17 cellular contexts compared by ENCODE assay signal in the genomic region with DNA sequence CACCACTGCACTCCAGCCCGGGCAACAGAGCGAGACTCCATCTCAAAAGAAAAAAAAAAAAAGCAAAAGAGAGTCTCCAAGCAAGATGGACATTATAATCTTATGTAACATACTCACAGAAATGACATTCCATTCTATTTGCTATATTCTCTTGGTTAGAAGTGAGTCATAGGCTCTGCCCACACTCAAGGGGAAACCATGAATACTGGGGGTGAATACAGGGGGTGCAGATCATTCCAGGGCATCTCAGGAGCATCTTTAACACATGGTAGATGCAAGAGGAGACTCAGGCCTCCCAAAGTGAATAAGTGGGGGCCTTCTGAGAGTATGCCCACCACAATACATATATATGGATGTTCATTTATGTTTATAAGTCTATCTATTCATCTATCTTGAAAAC. TPM values are rescaled to one million over a fixed set of nuclear protein-coding genes. Genes with fewer than 3 reads are reported as not detected.
A peak's percentile ranks its signal among the peaks of the same experiment; 100 is the strongest.
DNase-seq lines count a peak whose midpoint lies in the region; ATAC-seq and TF ChIP-seq lines count a peak whose summit lies in the region.
"Had no signal": no experiment of that assay in that cellular context is flagged by ENCODE, and none has a peak within 500 bp of the region (broad histone marks: within the 10 kb centered on the region; RNA-seq: fewer than 3 reads in every experiment).

No MANE protein-coding gene starts in this region.

- H3K9me3 Mint-ChIP-seq in HFFc6, result no peaks in the 10 kb centered on the region
- H3K9me3 Mint-ChIP-seq: memory B cell had no signal

- no peak overlapping the region for H3K4me3 ChIP-seq in RWPE2 (ENCODE audit: severe bottlenecking)
- H3K4me3 ChIP-seq in epithelial cell of esophagus (ENCODE audit: low read length), result no peak overlapping the region
- H3K4me3 ChIP-seq: gastrocnemius medialis, sigmoid colon, thyroid gland had no signal

- H3K27ac ChIP-seq in RWPE2 (ENCODE audit: poor library complexity, severe bottlenecking), result peak overlapping the region; percentile 23
- H3K27ac ChIP-seq: gastrocnemius medialis, sigmoid colon, thyroid gland had no signal

- no peak for TF ChIP-seq POLR2A in erythroblast (IDR thresholded peaks at IDR 0.05; ENCODE audit: low read length)

- DNase-seq in HFFc6, result peak; percentile 58
- DNase-seq in RWPE2 (ENCODE audit: low spot score), result no peak
- peak; percentile 58 for DNase-seq in epithelial cell of esophagus (ENCODE audit: low read depth)
- DNase-seq in stimulated activated naive CD8-positive, alpha-beta T cell treated with anti-CD3 and anti-CD28 coated beads, Interleukin-15, Interleukin-2, amounts not matched to agents 100 U/mL and 50 U/mL, for 24 hours, result no peak
- DNase-seq in NCI-H1092 (lab: John Stamatoyannopoulos, UW), result no peak
- no peak for DNase-seq in erythroblast (lab: John Stamatoyannopoulos, UW)
- DNase-seq: DMS79; effector CD4-positive, alpha-beta T cell; gastrocnemius medialis; GOT3; NCI-H1048; sigmoid colon; stimulated activated CD4-positive, alpha-beta T cell treated with anti-CD3 and anti-CD28 coated beads, Interleukin-4, amount 100 ng/mL, for 24 hours; thyroid gland had no signal

- no peaks in the 10 kb centered on the region for H3K36me3 ChIP-seq in RWPE2 (ENCODE audit: low read depth)
- H3K36me3 ChIP-seq: gastrocnemius medialis, sigmoid colon, thyroid gland had no signal

- peaks cover 43% of the 10 kb centered on the region for H3K4me1 Mint-ChIP-seq in HFFc6 (ENCODE audit: low read depth)
- H3K4me1 Mint-ChIP-seq: memory B cell had no signal

- peak overlapping the region; percentile 78 for H3K27ac Mint-ChIP-seq in HFFc6
- H3K27ac Mint-ChIP-seq: memory B cell had no signal

- no peaks in the 10 kb centered on the region for H3K36me3 Mint-ChIP-seq in HFFc6 (ENCODE audit: low read depth)
- H3K36me3 Mint-ChIP-seq: memory B cell had no signal

- H3K4me1 ChIP-seq in RWPE2 (ENCODE audit: insufficient read depth, poor library complexity, severe bottlenecking), result peaks cover 18% of the 10 kb centered on the region

- no peaks in the 10 kb centered on the region for H3K9me3 ChIP-seq in RWPE2 (ENCODE audit: severe bottlenecking)
- H3K9me3 ChIP-seq: gastrocnemius medialis, sigmoid colon, thyroid gland had no signal

- no peak for TF ChIP-seq CTCF in HFFc6 (IDR thresholded peaks at IDR 0.05)
- TF ChIP-seq CTCF in RWPE2 (IDR thresholded peaks at IDR 0.05; ENCODE audit: poor library complexity, severe bottlenecking), result no peak
- no peak for TF ChIP-seq CTCF in epithelial cell of esophagus (IDR thresholded peaks at IDR 0.05; ENCODE audit: insufficient read depth, low read depth, low read length, missing control alignments)

- no peaks in the 10 kb centered on the region for H3K27me3 ChIP-seq in RWPE2 (ENCODE audit: insufficient read depth, poor library complexity, severe bottlenecking)
- H3K27me3 ChIP-seq: gastrocnemius medialis, sigmoid colon, thyroid gland had no signal

- ATAC-seq in RWPE2 (ENCODE audit: low read depth), result peak; percentile 55
- ATAC-seq in stimulated activated naive CD8-positive, alpha-beta T cell treated with anti-CD3 and anti-CD28 coated beads, Interleukin-15, Interleukin-2, amounts not matched to agents 100 U/mL and 50 U/mL, for 24 hours, result peak; percentile 53
- ATAC-seq in GM18502 (IDR thresholded peaks at IDR 0.05; ENCODE audit: poor library complexity, unreplicated experiment), result no peak
- ATAC-seq: activated CD4-positive, CD25-positive, alpha-beta regulatory T cell treated with anti-CD3 and anti-CD28 coated beads, Interleukin-2, amount 50 U/mL, for 24 hours; gastrocnemius medialis had no signal

- peak overlapping the region; percentile 47; the same call in 1 of the 2 replicates for H3K4me3 Mint-ChIP-seq in HFFc6
- H3K4me3 Mint-ChIP-seq: memory B cell had no signal

- no peaks in the 10 kb centered on the region for H3K27me3 Mint-ChIP-seq in HFFc6 (ENCODE audit: insufficient read depth)

RNA-seq across cellular contexts. Expression of a gene that starts 18.3 kb away (rescaled TPM):
- 10 to 100 TPM; 37.7 to 42.3 (median 40.8) TPM for total RNA-seq in HFFc6 (2021; fragmentation: NEBNext Ultra II Directional; extraction: Animal tissue kit (Norgen Biotek cat#: 25700))

Comparison
In these comparisons a context has a peak if more than half of its experiments do, and no peak if none do; other contexts are left out.
1. DNase-seq: peak in HFFc6 (single experiment) and epithelial cell of esophagus (single experiment); none in RWPE2 (single experiment), stimulated activated naive CD8-positive, alpha-beta T cell treated with anti-CD3 and anti-CD28 coated beads, Interleukin-15, Interleukin-2, amounts not matched to agents 100 U/mL and 50 U/mL, for 24 hours (single experiment), NCI-H1092 (single experiment) and erythroblast (0 of 2).